ENCODE assay signal across 8 cellular contexts in genomic region chr7:99380823-99381663, GRCh38. TPM values are rescaled to one million over a fixed set of nuclear protein-coding genes. Genes with fewer than 3 reads are reported as not detected.
A peak's percentile ranks its signal among the peaks of the same experiment; 100 is the strongest.
DNase-seq lines count a peak whose midpoint lies in the region; ATAC-seq and TF ChIP-seq lines count a peak whose summit lies in the region.

No MANE protein-coding gene starts in this region.

- H3K4me3 ChIP-seq in A673 (ENCODE audit: low read depth, low read length, poor library complexity, severe bottlenecking), result no peak overlapping the region

- CTCF ChIA-PET in A673 (lab: Charles Lee), result interaction anchor here (0.6 kb wide), 1 partner anchor 354 kb away, joined by 6 read pairs; the partner anchor contains the start of gene CYP3A7

- peaks cover 61% of the 10 kb centered on the region for H3K4me1 Mint-ChIP-seq in activated T-cell treated with anti-CD3 and anti-CD28 coated beads, Interleukin-2, amount 50 U/mL, for 4 hours (ENCODE audit: low read depth)

- intact Hi-C loops in A673 (cut with micrococcal nuclease; ENCODE audit: unreplicated experiment) (no loop called here), left cardiac atrium (cut with DNase I) (no loop called here)

- no peak for DNase-seq in A673 (ENCODE audit: low spot score)
- DNase-seq in GM20000 (ENCODE audit: low spot score), result peak; percentile 82
- peak; percentile 30 for DNase-seq in HT1080 (ENCODE audit: low read depth)
- peak; percentile 84 for DNase-seq in activated T-cell treated with anti-CD3 and anti-CD28 coated beads, Interleukin-2, amount 50 U/mL, for 4 hours
- no peak for DNase-seq in left cardiac atrium
- DNase-seq in stimulated activated CD4-positive, alpha-beta T cell treated with anti-CD3 and anti-CD28 coated beads, Interleukin-4, amount 100 ng/mL, for 48 hours (ENCODE audit: low read depth in 2 of 2), result peak; percentile 72 to 85
- DNase-seq in pons (ENCODE audit: low spot score), result no peak
- no peak for DNase-seq in SHP77 treated with DMSO at 0.1 percent for 48 hours (lab: John Stamatoyannopoulos, UW)

- POLR2A ChIA-PET in A673 (lab: Charles Lee; ENCODE audit: low non-redundant PET), result no interaction called here

- peaks cover 20% of the 10 kb centered on the region for H3K4me1 ChIP-seq in A673 (ENCODE audit: insufficient read depth, low read length, poor library complexity, severe bottlenecking)

- TF ChIP-seq CTCF in A673 (conservative IDR thresholded peaks at IDR 0.05; ENCODE audit: low read depth, low read length) (no peak), GM20000 (IDR thresholded peaks at IDR 0.05; ENCODE audit: extremely low read depth, missing control alignments) (no peak)

- no peaks in the 10 kb centered on the region for H3K27me3 ChIP-seq in A673 (replicated peaks; ENCODE audit: insufficient read depth, low read depth, low read length, poor library complexity)

- ATAC-seq in activated T-cell treated with anti-CD3 and anti-CD28 coated beads, Interleukin-2, amount 50 U/mL, for 4 hours, result peak; percentile 90 to 92
- ATAC-seq in left cardiac atrium, result peak; percentile 8 to 23

- peak overlapping the region; percentile 77 for H3K4me3 Mint-ChIP-seq in activated T-cell treated with anti-CD3 and anti-CD28 coated beads, Interleukin-2, amount 50 U/mL, for 4 hours

- no peaks in the 10 kb centered on the region for H3K9me3 ChIP-seq in A673 (ENCODE audit: low read depth, low read length, poor library complexity, severe bottlenecking)

- no peaks in the 10 kb centered on the region for H3K27me3 Mint-ChIP-seq in activated T-cell treated with anti-CD3 and anti-CD28 coated beads, Interleukin-2, amount 50 U/mL, for 4 hours (ENCODE audit: low read depth)

- peak overlapping the region; percentile 62 for H3K27ac ChIP-seq in A673 (ENCODE audit: low read depth, low read length, poor library complexity, severe bottlenecking)

- no peaks in the 10 kb centered on the region for H3K36me3 ChIP-seq in A673 (ENCODE audit: insufficient read depth, low read length, poor library complexity, severe bottlenecking)

- no TSS peak for BruUV-seq in A673 (replicated peaks; lab: Mats Ljungman, UMichigan)

- no peaks in the 10 kb centered on the region for H3K9me3 Mint-ChIP-seq in activated T-cell treated with anti-CD3 and anti-CD28 coated beads, Interleukin-2, amount 50 U/mL, for 4 hours

- peaks cover 12% of the 10 kb centered on the region for H3K36me3 Mint-ChIP-seq in activated T-cell treated with anti-CD3 and anti-CD28 coated beads, Interleukin-2, amount 50 U/mL, for 4 hours (ENCODE audit: insufficient read depth)

RNA-seq across cellular contexts. Expression of gene ARPC1B, which starts 6.5 kb away (rescaled TPM):
- total RNA-seq in A673 (2021) (29.9 and 39.8 TPM in 2 replicates), left cardiac atrium (10 to 100 TPM; 71.7 to 88.0 TPM)
- total RNA-seq in HT1080 (2014; rRNA removed; shearing (Covaris generic)), result 308 and 360 TPM in 2 replicates
- 295 and 330 TPM in 2 replicates for polyA plus RNA-seq in HT1080 (2015; cell fraction: cytosol; rRNA removed)
- 140 and 155 TPM in 2 replicates for polyA plus RNA-seq in HT1080 (2015; cell fraction: nucleus; rRNA removed)
- 100 to 1,000 TPM; 240 to 282 (median 274) TPM for total RNA-seq in activated T-cell treated with anti-CD3 and anti-CD28 coated beads, Interleukin-2, amount 50 U/mL, for 4 hours

RNA-seq across cellular contexts. Expression of gene PDAP1, which starts 27.4 kb away (rescaled TPM):
- total RNA-seq in A673 (2021) (157 and 164 TPM in 2 replicates), left cardiac atrium (10 to 100 TPM; 76.0 to 96.8 TPM)
- 81.3 and 105 TPM in 2 replicates for total RNA-seq in HT1080 (2014; rRNA removed; shearing (Covaris generic))
- polyA plus RNA-seq in HT1080 (2015; cell fraction: cytosol; rRNA removed), result 131 and 144 TPM in 2 replicates
- 30.9 and 31.8 TPM in 2 replicates for polyA plus RNA-seq in HT1080 (2015; cell fraction: nucleus; rRNA removed)
- total RNA-seq in activated T-cell treated with anti-CD3 and anti-CD28 coated beads, Interleukin-2, amount 50 U/mL, for 4 hours, result 100 to 1,000 TPM; 231 to 255 (median 235) TPM

RNA-seq across cellular contexts. Expression of gene BUD31, which starts 27.7 kb away (rescaled TPM):
- total RNA-seq in A673 (2021), result 180 and 194 TPM in 2 replicates
- 193 and 225 TPM in 2 replicates for total RNA-seq in HT1080 (2014; rRNA removed; shearing (Covaris generic))
- 151 and 168 TPM in 2 replicates for polyA plus RNA-seq in HT1080 (2015; cell fraction: cytosol; rRNA removed)
- polyA plus RNA-seq in HT1080 (2015; cell fraction: nucleus; rRNA removed), result 85.4 and 87.7 TPM in 2 replicates
- total RNA-seq in activated T-cell treated with anti-CD3 and anti-CD28 coated beads, Interleukin-2, amount 50 U/mL, for 4 hours, result 100 to 1,000 TPM; 174 to 231 (median 178) TPM
- total RNA-seq in left cardiac atrium, result 10 to 100 TPM; 44.9 to 51.7 TPM

RNA-seq across cellular contexts. Expression of gene ARPC1A, which starts 55.3 kb away (rescaled TPM):
- total RNA-seq in A673 (2021) (155 and 167 TPM in 2 replicates), left cardiac atrium (100 to 1,000 TPM in 1 of 2 donors, 10 to 100 TPM in 1; 98.8 to 112 TPM)
- 292 and 359 TPM in 2 replicates for total RNA-seq in HT1080 (2014; rRNA removed; shearing (Covaris generic))
- polyA plus RNA-seq in HT1080 (2015; cell fraction: cytosol; rRNA removed), result 401 and 410 TPM in 2 replicates
- 136 and 140 TPM in 2 replicates for polyA plus RNA-seq in HT1080 (2015; cell fraction: nucleus; rRNA removed)
- 10 to 100 TPM; 81.5 to 85.5 (median 81.9) TPM for total RNA-seq in activated T-cell treated with anti-CD3 and anti-CD28 coated beads, Interleukin-2, amount 50 U/mL, for 4 hours

RNA-seq across cellular contexts. Expression of gene PTCD1, which starts 57.6 kb away (rescaled TPM):
- total RNA-seq in A673 (2021) (8.4 and 11.8 TPM in 2 replicates), left cardiac atrium (1 to 10 TPM; 2.6 to 2.8 TPM)
- total RNA-seq in HT1080 (2014; rRNA removed; shearing (Covaris generic)), result 6.5 and 8.5 TPM in 2 replicates
- 2.3 and 3.4 TPM in 2 replicates for polyA plus RNA-seq in HT1080 (2015; cell fraction: cytosol; rRNA removed)
- 11.1 and 17.3 TPM in 2 replicates for polyA plus RNA-seq in HT1080 (2015; cell fraction: nucleus; rRNA removed)
- total RNA-seq in activated T-cell treated with anti-CD3 and anti-CD28 coated beads, Interleukin-2, amount 50 U/mL, for 4 hours, result 10 to 100 TPM; 11.9 to 15.1 (median 13.9) TPM

Comparison
In these comparisons a context has a peak if more than half of its experiments do, and no peak if none do; other contexts are left out.
1. DNase-seq: peak in GM20000 (single experiment), HT1080 (single experiment), activated T-cell treated with anti-CD3 and anti-CD28 coated beads, Interleukin-2, amount 50 U/mL, for 4 hours (single experiment) and stimulated activated CD4-positive, alpha-beta T cell treated with anti-CD3 and anti-CD28 coated beads, Interleukin-4, amount 100 ng/mL, for 48 hours (2 of 2); none in A673 (single experiment), left cardiac atrium (single experiment), pons (single experiment) and SHP77 treated with DMSO at 0.1 percent for 48 hours (single experiment).